8 cellular contexts compared by ENCODE assay signal in genomic region chr4:185209031-185209851, GRCh38. TPM values are rescaled to one million over a fixed set of nuclear protein-coding genes. Genes with fewer than 3 reads are reported as not detected.
DNase-seq lines count a peak whose midpoint lies in the region; ATAC-seq and TF ChIP-seq lines count a peak whose summit lies in the region.

Gene SNX25, plus strand, starts transcription at chr4:185209598. Its CDS starts 229 bp downstream, at chr4:185209827.

- H3K36me3 ChIP-seq in ectodermal cell (ENCODE audit: control insufficient read depth, insufficient read depth, low read length) (no peaks in the 10 kb centered on the region), lower lobe of right lung (no peaks in the 10 kb centered on the region)

- peaks cover 35% of the 10 kb centered on the region for H3K4me1 Mint-ChIP-seq in activated CD8-positive, alpha-beta T cell treated with anti-CD3 and anti-CD28 coated beads, Interleukin-2, amount 10 ng/mL, durations not matched to agents 7 days and 5 days (ENCODE audit: low read depth)

- POLR2A ChIA-PET in AG04449 (lab: Yijun Ruan, JAX), result interaction anchor here (0.9 to 1.2 kb wide), 2 partner anchors 10 to 187 kb away, joined by 3 to 4 read pairs; partner anchors contain the start of genes ANKRD37 and LRP2BP
- POLR2A ChIA-PET in activated CD8-positive, alpha-beta T cell treated with anti-CD3 and anti-CD28 coated beads, Interleukin-2, amount 10 ng/mL, durations not matched to agents 7 days and 5 days (lab: Charles Lee), result interaction anchor here (1.2 to 1.9 kb wide), 2 partner anchors 187 to 216 kb away, joined by 3 to 6 read pairs; partner anchors contain the start of genes ANKRD37 and LRP2BP

- H3K9me3 Mint-ChIP-seq in activated CD8-positive, alpha-beta T cell treated with anti-CD3 and anti-CD28 coated beads, Interleukin-2, amount 10 ng/mL, durations not matched to agents 7 days and 5 days (ENCODE audit: insufficient read depth), result no peaks in the 10 kb centered on the region

- peak within 1 kb of the TSS; percentile 62 for H3K27ac ChIP-seq in ectodermal cell (ENCODE audit: insufficient read depth, low read depth, low read length, poor library complexity, severe bottlenecking)
- peak within 1 kb of the TSS; percentile 86 for H3K27ac ChIP-seq in lower lobe of right lung

- no peak for DNase-seq in AG04449 (ENCODE audit: low read depth, low spot score)
- peak; percentile 58 for DNase-seq in NCI-H510A treated with DMSO at 0.1 percent for 48 hours (lab: John Stamatoyannopoulos, UW)
- peak; percentile 87 for DNase-seq in activated CD8-positive, alpha-beta T cell treated with anti-CD3 and anti-CD28 coated beads, Interleukin-2, amount 10 ng/mL, durations not matched to agents 7 days and 5 days
- peak; percentile 92 for DNase-seq in lower lobe of right lung
- DNase-seq in stimulated activated CD4-positive, alpha-beta T cell treated with anti-CD3 and anti-CD28 coated beads, TNF-alpha, amount 100 ng/mL, for 4 hours (ENCODE audit: low read depth in 3 of 3), result peak; percentile 73 to 83 (median 77)

- H3K4me3 ChIP-seq in AG04449 (ENCODE audit: low read depth, low read length) (peak within 1 kb of the TSS; percentile 92), ectodermal cell (ENCODE audit: insufficient read depth, low read depth, low read length) (peak within 1 kb of the TSS; percentile 72), lower lobe of right lung (peak within 1 kb of the TSS; percentile 63)

- H3K4me3 Mint-ChIP-seq in activated CD8-positive, alpha-beta T cell treated with anti-CD3 and anti-CD28 coated beads, Interleukin-2, amount 10 ng/mL, durations not matched to agents 7 days and 5 days, result peak within 1 kb of the TSS; percentile 87

- 2% methylated on average over 72 of the region's 72 CpGs for WGBS in ectodermal cell, 2 experiments

- peak; percentile 72 for ATAC-seq in GM18867 (IDR thresholded peaks at IDR 0.05; ENCODE audit: unreplicated experiment)
- peak; percentile 68 for ATAC-seq in HG03097 (IDR thresholded peaks at IDR 0.05; ENCODE audit: low FRiP score, unreplicated experiment)
- peak; percentile 93 for ATAC-seq in activated CD8-positive, alpha-beta T cell treated with anti-CD3 and anti-CD28 coated beads, Interleukin-2, amount 10 ng/mL, durations not matched to agents 7 days and 5 days
- ATAC-seq in lower lobe of right lung, result peak; percentile 97 to 98

- H3K27ac Mint-ChIP-seq in activated CD8-positive, alpha-beta T cell treated with anti-CD3 and anti-CD28 coated beads, Interleukin-2, amount 10 ng/mL, durations not matched to agents 7 days and 5 days, result peak within 1 kb of the TSS; percentile 84

- H3K4me1 ChIP-seq in ectodermal cell (ENCODE audit: control insufficient read depth, insufficient read depth, low read length) (peaks cover 11% of the 10 kb centered on the region), lower lobe of right lung (peaks cover 24% of the 10 kb centered on the region)

- intact Hi-C loops in lower lobe of right lung (cut with DNase I), result no loop called here

- H3K27me3 ChIP-seq in ectodermal cell (ENCODE audit: control insufficient read depth, insufficient read depth, low read length, poor library complexity, severe bottlenecking) (peaks cover 8% of the 10 kb centered on the region), lower lobe of right lung (ENCODE audit: low read depth) (no peaks in the 10 kb centered on the region)

- H3K9me3 ChIP-seq in ectodermal cell (ENCODE audit: control insufficient read depth, low read length) (no peaks in the 10 kb centered on the region), lower lobe of right lung (no peaks in the 10 kb centered on the region)

- peaks cover 2% of the 10 kb centered on the region for H3K27me3 Mint-ChIP-seq in activated CD8-positive, alpha-beta T cell treated with anti-CD3 and anti-CD28 coated beads, Interleukin-2, amount 10 ng/mL, durations not matched to agents 7 days and 5 days (ENCODE audit: low read depth)

- peaks cover 3% of the 10 kb centered on the region for H3K36me3 Mint-ChIP-seq in activated CD8-positive, alpha-beta T cell treated with anti-CD3 and anti-CD28 coated beads, Interleukin-2, amount 10 ng/mL, durations not matched to agents 7 days and 5 days (ENCODE audit: low read depth)

- CTCF ChIA-PET in AG04449 (lab: Yijun Ruan, JAX), result interaction anchor here (0.8 to 1.5 kb wide), 6 partner anchors 9 to 264 kb away, joined by 3 to 4 read pairs (median 4); no protein-coding TSS in a partner anchor
- CTCF ChIA-PET in activated CD8-positive, alpha-beta T cell treated with anti-CD3 and anti-CD28 coated beads, Interleukin-2, amount 10 ng/mL, durations not matched to agents 7 days and 5 days (lab: Charles Lee), result interaction anchor here (0.9 to 3.7 kb wide), 3 partner anchors 25 to 216 kb away, joined by 3 to 18 read pairs (median 3); partner anchors contain the start of gene UFSP2

- TF ChIP-seq CTCF in AG04449 (IDR thresholded peaks at IDR 0.05; ENCODE audit: insufficient read depth, low read length, missing control alignments) (peak; percentile 17), lower lobe of right lung (IDR thresholded peaks at IDR 0.05) (peak; percentile 16)

RNA-seq across cellular contexts. Expression of gene SNX25, which starts in this region (rescaled TPM):
- 10 to 100 TPM; 16.6 to 16.7 TPM for total RNA-seq in activated CD8-positive, alpha-beta T cell treated with anti-CD3 and anti-CD28 coated beads, Interleukin-2, amount 10 ng/mL, durations not matched to agents 7 days and 5 days
- 18.1 TPM for polyA plus RNA-seq in ectodermal cell (2013, experiment 1 of 4)
- 18.1 TPM for polyA plus RNA-seq in ectodermal cell (2013, experiment 2 of 4)
- 16.9 TPM for polyA plus RNA-seq in ectodermal cell (2013, experiment 3 of 4)
- polyA plus RNA-seq in ectodermal cell (2013, experiment 4 of 4), result 20.0 TPM
- total RNA-seq in lower lobe of right lung, result 74.7 TPM
